Comparison of ENCODE assay signal across 28 cellular contexts in the genomic region with DNA sequence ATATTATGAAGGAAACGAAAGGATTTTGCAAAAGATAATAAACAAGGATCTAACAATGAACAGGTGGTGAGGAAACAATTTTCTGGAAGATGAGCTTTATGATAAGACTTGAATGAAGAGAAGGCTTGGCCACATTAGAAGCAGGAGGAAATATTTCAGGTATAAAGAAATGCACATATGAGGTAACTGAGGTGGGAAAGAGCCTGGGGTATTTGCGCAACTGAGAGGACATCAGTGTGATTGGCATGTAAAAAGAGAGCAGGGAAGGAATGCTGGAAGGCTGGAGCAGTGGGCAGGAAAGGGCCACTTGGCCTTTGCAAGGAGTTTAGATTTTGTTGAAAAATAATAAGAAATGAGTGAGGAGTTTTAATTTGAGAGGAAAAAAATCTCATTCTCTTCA.
"Had no signal": no experiment of that assay in that cellular context is flagged by ENCODE, and none has a peak within 500 bp of the region (broad histone marks: within the 10 kb centered on the region; RNA-seq: fewer than 3 reads in every experiment).

No MANE protein-coding gene starts in this region.

- DNase-seq: activated B cell treated with CpG ODN at 0.5 μM for 24 hours; activated CD4-positive, alpha-beta memory T cell treated with anti-CD3 and anti-CD28 coated beads for 36 hours; activated CD4-positive, alpha-beta T cell treated with anti-CD3 and anti-CD28 coated beads for 4 hours; activated CD4-positive, alpha-beta T cell treated with anti-CD3 and anti-CD28 coated beads, Interleukin-2, amount 10 ng/mL, durations not matched to agents 24 days and 14 days; activated CD4-positive, alpha-beta T cell treated with anti-CD3 and anti-CD28 coated beads, Interleukin-2, amount 50 U/mL, for 1 hour; activated CD4-positive, alpha-beta T cell treated with anti-CD3 and anti-CD28 coated beads, Interleukin-2, amount 50 U/mL, for 4 hours; activated CD4-positive, CD25-positive, alpha-beta regulatory T cell treated with anti-CD3 and anti-CD28 coated beads, Interleukin-2, amount 50 U/mL, for 72 hours; activated CD8-positive, alpha-beta memory T cell treated with anti-CD3 and anti-CD28 coated beads, Interleukin-2, amount 10 ng/mL, durations not matched to agents 7 days and 5 days; activated CD8-positive, alpha-beta memory T cell treated with anti-CD3 and anti-CD28 coated beads, Interleukin-2, amount 50 U/mL, for 48 hours; activated CD8-positive, alpha-beta T cell treated with anti-CD3 and anti-CD28 coated beads for 36 hours; activated effector memory CD4-positive, alpha-beta T cell treated with Interleukin-2 at 50 U/mL for 16 hours; activated gamma-delta T cell; activated naive CD4-positive, alpha-beta T cell treated with anti-CD3 and anti-CD28 coated beads, Interleukin-2, amount 10 ng/mL, durations not matched to agents 7 days and 5 days; activated naive CD4-positive, alpha-beta T cell treated with Interleukin-2 at 50 U/mL for 16 hours; activated naive CD8-positive, alpha-beta T cell treated with anti-CD3 and anti-CD28 coated beads, Interleukin-2, amount 10 ng/mL, durations not matched to agents 7 days and 5 days; activated naive CD8-positive, alpha-beta T cell treated with anti-CD3 and anti-CD28 coated beads, Interleukin-2, amount 50 U/mL, for 24 hours; activated T-cell treated with anti-CD3 and anti-CD28 coated beads, Interleukin-2, amount 50 U/mL, for 24 hours; activated T-cell treated with anti-CD3 and anti-CD28 coated beads, Interleukin-2, amount 50 U/mL, for 48 hours; amygdala; anterior cingulate cortex; caudate nucleus; cerebellar nuclear complex; colonic mucosa; T-helper 2 cell; T-helper 9 cell had no signal

- H3K36me3 ChIP-seq: ascending aorta, cardiac muscle cell, colonic mucosa had no signal

- H3K27me3 ChIP-seq: ascending aorta, cardiac muscle cell, colonic mucosa had no signal

- ATAC-seq: activated CD8-positive, alpha-beta memory T cell treated with anti-CD3 and anti-CD28 coated beads, Interleukin-2, amount 10 ng/mL, durations not matched to agents 7 days and 5 days; activated CD8-positive, alpha-beta T cell treated with anti-CD3 and anti-CD28 coated beads for 36 hours; activated naive CD8-positive, alpha-beta T cell treated with anti-CD3 and anti-CD28 coated beads, Interleukin-2, amount 50 U/mL, for 24 hours had no signal

- H3K27ac ChIP-seq: ascending aorta, cardiac muscle cell, colonic mucosa, VCaP had no signal

- H3K4me3 ChIP-seq: ascending aorta, cardiac muscle cell, colonic mucosa had no signal

- H3K9me3 ChIP-seq: ascending aorta had no signal

- H3K4me1 ChIP-seq: ascending aorta, colonic mucosa had no signal
